ENCODE assay signal across 8 cellular contexts in the genomic region with DNA sequence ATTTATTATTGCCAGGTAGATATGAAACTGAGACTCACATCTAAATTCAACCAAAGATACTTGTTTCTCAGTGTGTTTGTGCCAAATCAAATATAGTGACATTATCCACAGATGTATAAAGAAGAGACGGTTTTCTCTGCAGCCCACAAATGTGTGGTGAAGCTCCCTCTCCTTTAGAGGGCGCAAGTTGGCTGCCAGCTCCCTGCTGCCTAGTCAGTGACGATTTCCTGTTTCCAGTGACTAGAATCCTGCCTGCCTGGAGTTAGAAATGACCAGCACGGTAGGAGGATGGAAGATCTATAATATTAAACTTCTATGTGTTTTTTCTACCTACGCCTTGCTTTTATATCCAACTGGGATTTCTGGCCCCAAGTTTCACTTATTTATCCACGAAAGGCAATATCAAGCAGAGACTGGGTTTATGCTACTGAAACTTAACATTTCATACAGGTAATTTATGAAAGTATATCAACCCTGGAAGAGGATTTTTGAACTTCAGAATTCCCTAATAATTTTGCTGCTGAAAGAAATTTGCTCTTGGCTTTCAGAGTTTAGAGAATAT.
DNase-seq lines count a peak whose midpoint lies in the region; ATAC-seq, FAIRE-seq and TF ChIP-seq lines count a peak whose summit lies in the region.

No MANE protein-coding gene starts in this region.

- TF ChIP-seq CTCF in A549 (IDR thresholded peaks at IDR 0.05) (peak; percentile 36; the same call in 2 of the 3 replicates), IMR-90 (conservative IDR thresholded peaks at IDR 0.05; ENCODE audit: low read depth, low read length) (peak; percentile 26; the same call in 1 of the 2 replicates)

- dilution Hi-C loops in IMR-90 (cut with HindIII; ENCODE audit: low sequenced_read_pairs, unreplicated experiment), result no loop called here

- 3% methylated on average over 6 of the region's 6 CpGs for WGBS in A549 (ENCODE audit: missing lambda C conversion rate)
- no CpG with 5 or more reads among the region's 6 CpGs for WGBS in IMR-90 (ENCODE audit: extremely low coverage in 2 of 2, insufficient read length in 1 of 2), 2 experiments
- no CpG with 5 or more reads among the region's 6 CpGs for WGBS in iPS DF 6.9 (ENCODE audit: insufficient coverage, insufficient read length)

- H3K4me2 ChIP-seq in A549 (peak overlapping the region; percentile 51), IMR-90 (ENCODE audit: low read depth, low read length) (no peak overlapping the region)

- peak in 1 of 2 experiments; percentile 32; a peak in 2 of 5 replicates for TF ChIP-seq RAD21 in A549 (conservative IDR thresholded peaks at IDR 0.05 in 1 of 2, IDR thresholded peaks at IDR 0.05 in 1 of 2)
- no peak; the same call in 1 of the 2 replicates for TF ChIP-seq RAD21 in IMR-90 (IDR thresholded peaks at IDR 0.05; ENCODE audit: low read length)

- no peak overlapping the region for H4K8ac ChIP-seq in IMR-90 (ENCODE audit: low read depth in 2 of 2, low read length in 2 of 2)

- DNase-seq in A549 (ENCODE audit: low read depth in 1 of 2, low spot score in 1 of 2) (peak; percentile 19 to 56), IMR-90 (peak; percentile 21), SK-MEL-5 (ENCODE audit: low read depth, low spot score) (peak; percentile 86), iPS DF 6.9 (ENCODE audit: low read depth, low spot score) (peak; percentile 47), NCI-H1930 (lab: John Stamatoyannopoulos, UW) (no peak), hepatic stellate cell (ENCODE audit: low spot score) (no peak)

- no peak overlapping the region for H4K91ac ChIP-seq in IMR-90 (ENCODE audit: insufficient read depth, low read depth, low read length)

- no peak overlapping the region for H3K27ac ChIP-seq in A549
- H3K27ac ChIP-seq in IMR-90 (ENCODE audit: insufficient read depth, low read length), result no peak overlapping the region
- no peak overlapping the region for H3K27ac ChIP-seq in iPS DF 6.9 (ENCODE audit: low read length)

- no peak overlapping the region for H4K5ac ChIP-seq in IMR-90 (ENCODE audit: low read depth, low read length)

- POLR2A ChIA-PET in A549 (lab: Yijun Ruan, JAX), result no interaction called here
- POLR2A ChIA-PET in IMR-90 (lab: Charles Lee; ENCODE audit: unreplicated experiment), result no interaction called here

- H3K27me3 ChIP-seq in IMR-90 (ENCODE audit: control insufficient read depth, insufficient read depth, low read length) (no peaks in the 10 kb centered on the region), iPS DF 6.9 (ENCODE audit: control insufficient read depth, insufficient read depth, low read length) (no peaks in the 10 kb centered on the region)

- H3K18ac ChIP-seq in IMR-90 (ENCODE audit: low read depth, low read length), result no peak overlapping the region

- no peaks in the 10 kb centered on the region for H3K36me3 ChIP-seq in IMR-90 (ENCODE audit: control insufficient read depth, insufficient read depth, low read length)
- H3K36me3 ChIP-seq in iPS DF 6.9 (ENCODE audit: control insufficient read depth, insufficient read depth, low read length), result no peaks in the 10 kb centered on the region

- H3K4me1 ChIP-seq in A549 (no peaks in the 10 kb centered on the region), IMR-90 (ENCODE audit: control insufficient read depth, insufficient read depth, low read length) (no peaks in the 10 kb centered on the region), iPS DF 6.9 (ENCODE audit: control insufficient read depth, insufficient read depth, low read length) (no peaks in the 10 kb centered on the region)

- H3K9me3 ChIP-seq in A549 (no peaks in the 10 kb centered on the region), IMR-90 (ENCODE audit: control insufficient read depth, insufficient read depth, low read length) (no peaks in the 10 kb centered on the region), iPS DF 6.9 (ENCODE audit: control insufficient read depth, insufficient read depth, low read length) (no peaks in the 10 kb centered on the region)

- H3K56ac ChIP-seq in IMR-90 (ENCODE audit: extremely low read depth, insufficient read depth, low read length), result no peak overlapping the region

- H3K14ac ChIP-seq in IMR-90 (replicated peaks; ENCODE audit: low read depth, low read length), result no peak overlapping the region

- no peak overlapping the region for H2BK120ac ChIP-seq in IMR-90 (ENCODE audit: low read depth, low read length)

- BruUV-seq in IMR-90 (replicated peaks; lab: Mats Ljungman, UMichigan), result no TSS peak

- H3K4me3 ChIP-seq in A549 (no peak overlapping the region), IMR-90 (ENCODE audit: insufficient read depth, low read depth, low read length) (no peak overlapping the region), iPS DF 6.9 (ENCODE audit: low read length) (no peak overlapping the region)

- H3K4ac ChIP-seq in IMR-90 (ENCODE audit: low read depth, low read length), result no peak overlapping the region

- no peak for TF ChIP-seq EP300 in A549 (IDR thresholded peaks at IDR 0.05)

- FAIRE-seq in A549 (lab: Jason Lieb, UNC), result no peak

- H2BK15ac ChIP-seq in IMR-90 (ENCODE audit: low read depth, low read length), result no peak overlapping the region

- H2BK20ac ChIP-seq in IMR-90 (ENCODE audit: low read depth, low read length), result no peak overlapping the region

- H2AK9ac ChIP-seq in IMR-90 (replicated peaks; ENCODE audit: low read depth, low read length, poor library complexity), result no peak overlapping the region

- no peaks in the 10 kb centered on the region for H3K79me1 ChIP-seq in IMR-90 (ENCODE audit: low read depth in 1 of 2, low read length in 2 of 2)

- H2AFZ ChIP-seq in IMR-90 (replicated peaks; ENCODE audit: low read length, poor library complexity), result no peak overlapping the region

- CTCF ChIA-PET in A549 (lab: Yijun Ruan, JAX) (no interaction called here), IMR-90 (lab: Yijun Ruan, JAX) (no interaction called here)

- no peak overlapping the region for H3K23ac ChIP-seq in IMR-90 (ENCODE audit: low read depth, low read length)

- no peaks in the 10 kb centered on the region for H4K20me1 ChIP-seq in IMR-90 (ENCODE audit: insufficient read depth, low read length)

- no peak overlapping the region for H2AK5ac ChIP-seq in IMR-90 (ENCODE audit: low read depth, low read length)

- no peak for TF ChIP-seq POLR2A in A549 (IDR thresholded peaks at IDR 0.05; ENCODE audit: low read length)
- TF ChIP-seq POLR2A in IMR-90 (IDR thresholded peaks at IDR 0.05; ENCODE audit: low read depth, low read length), result no peak

- ATAC-seq in A549 (peak; percentile 70 to 84; a peak in 5 of 6 replicates), GM18520 (IDR thresholded peaks at IDR 0.05; ENCODE audit: unreplicated experiment) (peak; percentile 49), IMR-90 (ENCODE audit: low read depth) (no peak), GM21825 (IDR thresholded peaks at IDR 0.05; ENCODE audit: unreplicated experiment) (no peak)

- H2BK5ac ChIP-seq in IMR-90 (ENCODE audit: low read depth, low read length, poor library complexity, severe bottlenecking), result no peak overlapping the region

- intact Hi-C loops in IMR-90 (cut with micrococcal nuclease), result no loop called here

- no peak overlapping the region for H3K9ac ChIP-seq in IMR-90 (ENCODE audit: low read depth, low read length)

- in situ Hi-C loops in IMR-90 (cut with MboI; ENCODE audit: low sequenced_read_pairs), result no loop called here
- in situ Hi-C loops in SK-MEL-5 (cut with HindIII; ENCODE audit: low pct_unique_long_range_greater_than_20kb, low sequenced_read_pairs), result no loop called here

- no peaks in the 10 kb centered on the region for H3K9me1 ChIP-seq in IMR-90 (ENCODE audit: insufficient read depth, low read length)

TF ChIP-seq in A549, 52 proteins besides CTCF, POLR2A, EP300 and RAD21 (continues in another document):
- TF ChIP-seq KDM5A (IDR thresholded peaks at IDR 0.05), result no peak
- TF ChIP-seq CHD4 (IDR thresholded peaks at IDR 0.05; ENCODE audit: borderline replicate concordance), result no peak
- no peak for TF ChIP-seq CBX8 (IDR thresholded peaks at IDR 0.05)
- TF ChIP-seq KDM1A (IDR thresholded peaks at IDR 0.05; ENCODE audit: low read depth), result no peak
- TF ChIP-seq HOXB5 (CRISPR knock-in tag; IDR thresholded peaks at IDR 0.05), result no peak
- no peak for TF ChIP-seq FOSL2 (IDR thresholded peaks at IDR 0.05)
- no peak for TF ChIP-seq FOSL2 (CRISPR knock-in tag; IDR thresholded peaks at IDR 0.05)

TF ChIP-seq in IMR-90, 13 proteins besides CTCF, POLR2A, EP300 and RAD21:
- TF ChIP-seq MAZ (IDR thresholded peaks at IDR 0.05; ENCODE audit: borderline replicate concordance, low read depth, low read length) (no peak), RFX5 (IDR thresholded peaks at IDR 0.05; ENCODE audit: low read depth, low read length) (no peak), MAFK (IDR thresholded peaks at IDR 0.05; ENCODE audit: low read depth, low read length) (no peak)

Comparison
In these comparisons a context has a peak if more than half of its experiments do, and no peak if none do; other contexts are left out.
1. ATAC-seq: peak in A549 (2 of 2) and GM18520 (single experiment); none in IMR-90 (single experiment) and GM21825 (single experiment).
2. DNase-seq: peak in A549 (2 of 2), IMR-90 (single experiment), SK-MEL-5 (single experiment) and iPS DF 6.9 (single experiment); none in NCI-H1930 (0 of 2) and hepatic stellate cell (single experiment).